Comparison of ENCODE assay signal across 9 cellular contexts in genomic region chr9:105656131-105656921, GRCh38. TPM values are rescaled to one million over a fixed set of nuclear protein-coding genes. Genes with fewer than 3 reads are reported as not detected.
DNase-seq lines count a peak whose midpoint lies in the region; ATAC-seq, FAIRE-seq and TF ChIP-seq lines count a peak whose summit lies in the region.
"Had no signal": no experiment of that assay in that cellular context is flagged by ENCODE, and none has a peak within 500 bp of the region (broad histone marks: within the 10 kb centered on the region; RNA-seq: fewer than 3 reads in every experiment).

No MANE protein-coding gene starts in this region.

- peak; percentile 25; the same call in 1 of the 2 replicates for TF ChIP-seq POLR2A in K562 (conservative IDR thresholded peaks at IDR 0.05)

- H3K27me3 Mint-ChIP-seq in stimulated activated naive B cell treated with anti-CD40 and anti-IgM and Interleukin-4, amounts not matched to agents 10 μg/mL and 1 μg/mL and 100 μg/mL, for 72 hours, result peaks cover 19 to 21% of the 10 kb centered on the region in 2 donors

- H3K4me1 ChIP-seq in HAP-1, result peaks cover 21% of the 10 kb centered on the region
- peaks cover 11 to 13% of the 10 kb centered on the region in 2 experiments; a peak in 4 of 5 replicates for H3K4me1 ChIP-seq in K562 (replicated peaks in 1 of 2; ENCODE audit: control insufficient read depth in 2 of 2, insufficient read depth in 2 of 2, low read length in 2 of 2)

- peak in 2 of 3 experiments; percentile 55 to 71 for TF ChIP-seq CTCF in K562 (IDR thresholded peaks at IDR 0.05 in 2 of 3, conservative IDR thresholded peaks at IDR 0.05 in 1 of 3; ENCODE audit: insufficient read depth in 2 of 3, low read depth in 1 of 3, low read length in 3 of 3)

- intact Hi-C loops in K562 (cut with micrococcal nuclease), result loop anchor here (5.0 kb wide), 1 partner anchor 61 kb away; no protein-coding TSS in a partner anchor

- peak overlapping the region; percentile 37 for H3K27ac Mint-ChIP-seq in stimulated activated naive B cell treated with anti-CD40 and anti-IgM and Interleukin-4, amounts not matched to agents 10 μg/mL and 1 μg/mL and 100 μg/mL, for 72 hours

- CTCF ChIA-PET in K562 (lab: Yijun Ruan, JAX; ENCODE audit: low intra/inter-chr PET ratio), result no interaction called here

- no peaks in the 10 kb centered on the region for H3K9me3 Mint-ChIP-seq in stimulated activated naive B cell treated with anti-CD40 and anti-IgM and Interleukin-4, amounts not matched to agents 10 μg/mL and 1 μg/mL and 100 μg/mL, for 72 hours

- peak overlapping the region; percentile 84 for H3K4me2 ChIP-seq in K562 (ENCODE audit: insufficient read depth, low read length)

- peak; percentile 97 for ATAC-seq in K562
- ATAC-seq in stimulated activated naive B cell treated with anti-CD40 and anti-IgM and Interleukin-4, amounts not matched to agents 10 μg/mL and 1 μg/mL and 100 μg/mL, for 72 hours (replicated peaks), result peak; percentile 82 to 88

- peak overlapping the region; percentile 97 for H2AFZ ChIP-seq in K562 (ENCODE audit: low read depth, low read length)

- in situ Hi-C loops in HAP-1 (cut with MboI; ENCODE audit: low sequenced_read_pairs), result no loop called here
- in situ Hi-C loops in K562 (cut with MboI), result no loop called here

- BruUV-seq in K562 (replicated peaks; lab: Mats Ljungman, UMichigan), result TSS peak; percentile 75

- H3K9me3 ChIP-seq in HAP-1 (no peaks in the 10 kb centered on the region), K562 (replicated peaks; ENCODE audit: control insufficient read depth, insufficient read depth, low read depth, low read length) (no peaks in the 10 kb centered on the region)

- 6% methylated on average over 54 of the region's 75 CpGs for WGBS in K562 (ENCODE audit: insufficient coverage, low coverage, missing lambda C conversion rate)

- peak overlapping the region; percentile 86 to 91 for H3K4me3 Mint-ChIP-seq in stimulated activated naive B cell treated with anti-CD40 and anti-IgM and Interleukin-4, amounts not matched to agents 10 μg/mL and 1 μg/mL and 100 μg/mL, for 72 hours

- H3K4me1 Mint-ChIP-seq in stimulated activated naive B cell treated with anti-CD40 and anti-IgM and Interleukin-4, amounts not matched to agents 10 μg/mL and 1 μg/mL and 100 μg/mL, for 72 hours, result peaks cover 17 to 18% of the 10 kb centered on the region in 2 donors

- H3K27me3 ChIP-seq in HAP-1 (ENCODE audit: low read depth) (no peaks in the 10 kb centered on the region), K562 (ENCODE audit: control insufficient read depth in 2 of 2, insufficient read depth in 2 of 2, low read length in 2 of 2) (no peaks in the 10 kb centered on the region)

- TF ChIP-seq EP300 in K562 (IDR thresholded peaks at IDR 0.05; ENCODE audit: low read length), result no peak

- no peak for FAIRE-seq in K562 (lab: Jason Lieb, UNC)

- H3K9ac ChIP-seq in K562 (ENCODE audit: insufficient read depth in 1 of 2, low read depth in 2 of 2, low read length in 2 of 2), result peak overlapping the region; percentile 68 to 96

- H4K20me1 ChIP-seq in K562 (replicated peaks; ENCODE audit: control insufficient read depth, insufficient read depth, low read length), result no peaks in the 10 kb centered on the region; the same call in 1 of the 2 replicates

- peak; percentile 54 for DNase-seq in NCI-H146 (lab: John Stamatoyannopoulos, UW)
- no peak for DNase-seq in NCI-H146 treated with DMSO at 0.1 percent for 48 hours (lab: John Stamatoyannopoulos, UW; ENCODE audit: unreplicated experiment)
- peak in 1 of 2 experiments; percentile 73 for DNase-seq in HAP-1 (ENCODE audit: low spot score in 2 of 2)
- DNase-seq in NCI-H2227 treated with DMSO at 0.1 percent for 48 hours (lab: John Stamatoyannopoulos, UW), result peak; percentile 3
- DNase-seq in K562 (ENCODE audit: extremely low read depth in 1 of 4, low spot score in 3 of 4), result peak; percentile 77 to 83 (median 78)
- peak; percentile 4 for DNase-seq in iris pigment epithelial cell (ENCODE audit: low read depth)
- DNase-seq in stimulated activated naive B cell treated with anti-CD40 and anti-IgM and Interleukin-4, amounts not matched to agents 10 μg/mL and 1 μg/mL and 100 μg/mL, for 72 hours, result peak; percentile 4
- DNase-seq in NCI-H2029 treated with DMSO at 0.1 percent for 48 hours (lab: John Stamatoyannopoulos, UW), result no peak
- DNase-seq: DND-41 had no signal

- no peaks in the 10 kb centered on the region for H3K9me1 ChIP-seq in K562 (ENCODE audit: control insufficient read depth, insufficient read depth, low read length)

- peak; percentile 67 to 74 for TF ChIP-seq RAD21 in K562 (CRISPR knock-in tag; conservative IDR thresholded peaks at IDR 0.05 in 1 of 2, IDR thresholded peaks at IDR 0.05 in 1 of 2)

- H3K4me3 ChIP-seq in HAP-1 (peak overlapping the region; percentile 48), K562 (peak overlapping the region; percentile 54)

- POLR2A ChIA-PET in K562 (lab: Yijun Ruan, JAX), result interaction anchor here (0.6 to 1.5 kb wide), 5 partner anchors 9 to 62 kb away, joined by 3 to 6 read pairs (median 3); no protein-coding TSS in a partner anchor

- peaks cover 3% of the 10 kb centered on the region in 2 donors for H3K36me3 Mint-ChIP-seq in stimulated activated naive B cell treated with anti-CD40 and anti-IgM and Interleukin-4, amounts not matched to agents 10 μg/mL and 1 μg/mL and 100 μg/mL, for 72 hours

- no peaks in the 10 kb centered on the region for H3K79me2 ChIP-seq in K562 (ENCODE audit: control insufficient read depth, insufficient read depth, low read length)

- no peaks in the 10 kb centered on the region for H3K36me3 ChIP-seq in HAP-1 (replicated peaks)
- no peaks in the 10 kb centered on the region for H3K36me3 ChIP-seq in K562 (ENCODE audit: control insufficient read depth, insufficient read depth, low read length)

- H3K27ac ChIP-seq in K562 (ENCODE audit: extremely low read depth, low read depth, low read length), result peak overlapping the region; percentile 45; the same call in 2 of the 3 replicates

TF ChIP-seq in K562, 482 proteins besides CTCF, POLR2A, EP300 and RAD21 (continues in another document):
- TF ChIP-seq NFIC (IDR thresholded peaks at IDR 0.05), result peak; percentile 25; the same call in 1 of the 2 replicates
- TF ChIP-seq LARP7 (IDR thresholded peaks at IDR 0.05), result no peak
- TF ChIP-seq POLR2AphosphoS2 (IDR thresholded peaks at IDR 0.05; ENCODE audit: low read length), result no peak
- peak; percentile 8 for TF ChIP-seq CHD1 (IDR thresholded peaks at IDR 0.05; ENCODE audit: low read length)
- no peak for TF ChIP-seq SAP30 (IDR thresholded peaks at IDR 0.05; ENCODE audit: borderline replicate concordance, insufficient read depth, low read depth, low read length, poor library complexity, severe bottlenecking)
- peak; percentile 63; the same call in 1 of the 2 replicates for TF ChIP-seq SAFB (IDR thresholded peaks at IDR 0.05; ENCODE audit: borderline replicate concordance, low read depth, low read length)
- TF ChIP-seq MAZ (CRISPR knock-in tag; conservative IDR thresholded peaks at IDR 0.05 in 1 of 2, IDR thresholded peaks at IDR 0.05 in 1 of 2), result peak; percentile 56 to 75; a peak in 3 of 4 replicates
- no peak for TF ChIP-seq MAFK (IDR thresholded peaks at IDR 0.05; ENCODE audit: low read length)
- no peak for TF ChIP-seq KAT8 (IDR thresholded peaks at IDR 0.05; ENCODE audit: low read depth)
- peak; percentile 46 for TF ChIP-seq KDM5B (IDR thresholded peaks at IDR 0.05; ENCODE audit: insufficient replicate concordance, low read depth, low read length)
- TF ChIP-seq ZNF232 (CRISPR knock-in tag; IDR thresholded peaks at IDR 0.05), result 0 out of 2 replicates have a peak, but pooled peaks have one; percentile 56

RNA-seq across cellular contexts. Expression of gene TAL2, which starts 5.9 kb away (rescaled TPM):
- 1.8 and 2.1 TPM in 2 replicates for total RNA-seq in K562 (2011; cell fraction: chromatin; rRNA removed; ENCODE audit: low replicate concordance)
- 0.92 and 1.0 TPM in 2 replicates for total RNA-seq in K562 (2011; cell fraction: nucleolus; rRNA removed)
- 0.95 and 1.1 TPM in 2 replicates for total RNA-seq in K562 (2011; cell fraction: nucleoplasm; rRNA removed)
- total RNA-seq in K562 (2014; rRNA removed) (not detected in 2 replicates), K562 (2014; rRNA removed; fragmentation: Illumina TruSeq; extraction: Trizol) (0.86 and 1.7 TPM in 2 replicates), K562 (2015; rRNA removed; fragmentation: Illumina TruSeq; extraction: Trizol) (0.25 TPM in 1 of 2 replicates, not detected in the other), K562 (2021) (0.51 and 0.89 TPM in 2 replicates)
- polyA plus RNA-seq in K562 (2011; rRNA removed) (1.2 and 1.5 TPM in 2 replicates), K562 (2014; fragmentation: Illumina TruSeq; extraction: Trizol) (0.74 and 0.94 TPM in 2 replicates), K562 (2014; fragmentation: Nextera tagmentation; extraction: Ambion mirVana) (1 to 10 TPM; 2.9 to 3.7 TPM), K562 (2014; rRNA removed) (0.21 and 0.47 TPM in 2 replicates)
- polyA plus RNA-seq in K562 (2011; cell fraction: cytosol; rRNA removed), result 0.77 and 1.6 TPM in 2 replicates
- polyA plus RNA-seq in K562 (2011; cell fraction: nucleus; rRNA removed), result 0.48 and 1.4 TPM in 2 replicates
- polyA plus RNA-seq in K562 (2012), result 0.82 and 1.0 TPM in 2 replicates
- polyA minus RNA-seq in K562 (2011; rRNA and poly(A)+ RNA removed), result 0.81 and 1.4 TPM in 2 replicates
- polyA minus RNA-seq in K562 (2011; cell fraction: cytosol; rRNA and poly(A)+ RNA removed), result not detected in 2 replicates
- polyA minus RNA-seq in K562 (2011; cell fraction: nucleus; rRNA and poly(A)+ RNA removed), result not detected in 2 replicates

RNA-seq across cellular contexts. Expression of gene TMEM38B, which starts 38.0 kb away (rescaled TPM):
- total RNA-seq in K562 (2011; cell fraction: chromatin; rRNA removed; ENCODE audit: low replicate concordance), result 41.8 and 56.7 TPM in 2 replicates
- total RNA-seq in K562 (2011; cell fraction: nucleolus; rRNA removed), result 52.4 and 57.4 TPM in 2 replicates
- 60.9 and 68.8 TPM in 2 replicates for total RNA-seq in K562 (2011; cell fraction: nucleoplasm; rRNA removed)
- total RNA-seq in K562 (2014; rRNA removed) (37.1 and 38.5 TPM in 2 replicates), K562 (2014; rRNA removed; fragmentation: Illumina TruSeq; extraction: Trizol) (37.0 and 39.7 TPM in 2 replicates), K562 (2015; rRNA removed; fragmentation: Illumina TruSeq; extraction: Trizol) (22.3 and 26.0 TPM in 2 replicates), K562 (2021) (46.3 and 52.9 TPM in 2 replicates)
- polyA plus RNA-seq in K562 (2011; rRNA removed) (42.1 and 54.9 TPM in 2 replicates), K562 (2014; fragmentation: Illumina TruSeq; extraction: Trizol) (26.6 and 34.6 TPM in 2 replicates), K562 (2014; fragmentation: Nextera tagmentation; extraction: Ambion mirVana) (10 to 100 TPM; 42.0 to 57.5 TPM), K562 (2014; rRNA removed) (26.4 and 30.9 TPM in 2 replicates)
- polyA plus RNA-seq in K562 (2011; cell fraction: cytosol; rRNA removed), result 27.6 and 38.7 TPM in 2 replicates
- polyA plus RNA-seq in K562 (2011; cell fraction: nucleus; rRNA removed), result 13.4 and 15.0 TPM in 2 replicates
- polyA plus RNA-seq in K562 (2012), result 22.3 and 31.3 TPM in 2 replicates
- 61.1 and 62.1 TPM in 2 replicates for polyA minus RNA-seq in K562 (2011; rRNA and poly(A)+ RNA removed)
- 45.0 and 51.4 TPM in 2 replicates for polyA minus RNA-seq in K562 (2011; cell fraction: cytosol; rRNA and poly(A)+ RNA removed)
- 42.4 and 53.4 TPM in 2 replicates for polyA minus RNA-seq in K562 (2011; cell fraction: nucleus; rRNA and poly(A)+ RNA removed)

Comparison
In these comparisons a context has a peak if more than half of its experiments do, and no peak if none do; other contexts are left out.
1. DNase-seq: peak in NCI-H146 (single experiment), NCI-H2227 treated with DMSO at 0.1 percent for 48 hours (single experiment), K562 (4 of 4), iris pigment epithelial cell (single experiment) and stimulated activated naive B cell treated with anti-CD40 and anti-IgM and Interleukin-4, amounts not matched to agents 10 μg/mL and 1 μg/mL and 100 μg/mL, for 72 hours (single experiment); none in NCI-H146 treated with DMSO at 0.1 percent for 48 hours (single experiment) and NCI-H2029 treated with DMSO at 0.1 percent for 48 hours (single experiment).